Comparison of ENCODE assay signal across 10 cellular contexts in genomic region chr4:184310881-184311709, GRCh38.
DNase-seq lines count a peak whose midpoint lies in the region; ATAC-seq, FAIRE-seq and TF ChIP-seq lines count a peak whose summit lies in the region.
"Had no signal": no experiment of that assay in that cellular context is flagged by ENCODE, and none has a peak within 500 bp of the region (broad histone marks: within the 10 kb centered on the region; RNA-seq: fewer than 3 reads in every experiment).

No MANE protein-coding gene starts in this region.

- no peak for FAIRE-seq in pancreas (lab: Jason Lieb, UNC)

- intact Hi-C loops in heart left ventricle (cut with DNase I) = loop anchor here in 1 of 10 donors (1.0 kb wide), 1 partner anchor 227 kb away; no protein-coding TSS in a partner anchor
- intact Hi-C loops in pancreas (cut with DNase I) = no loop called here

- H3K27me3 ChIP-seq in Peyer's patch (no peaks in the 10 kb centered on the region), heart left ventricle (no peaks in the 10 kb centered on the region), pancreas (no peaks in the 10 kb centered on the region), MM.1S (replicated peaks; ENCODE audit: insufficient read depth, low read length) (no peaks in the 10 kb centered on the region)

- H3K79me2 ChIP-seq in MM.1S (ENCODE audit: low read length) = no peaks in the 10 kb centered on the region

- peak in 3 of 4 donors; percentile 47 to 54 (median 54) for ATAC-seq in heart left ventricle
- ATAC-seq in pancreas = peak; percentile 84 to 95 (median 91)
- ATAC-seq in HG03571 (IDR thresholded peaks at IDR 0.05; ENCODE audit: unreplicated experiment) = no peak

- 65 to 79% (median 70%) methylated on average over 14 of the region's 14 CpGs for WGBS in heart left ventricle, 4 donors
- WGBS in pancreas, 2 donors = 47 to 48% methylated on average over 14 of the region's 14 CpGs

- H3K9me2 ChIP-seq in MM.1S (replicated peaks; ENCODE audit: insufficient read depth, low read length) = no peaks in the 10 kb centered on the region

- H3K27ac ChIP-seq in Peyer's patch (peak overlapping the region in 3 of 4 donors; percentile 38 to 81 (median 61)), heart left ventricle (no peak overlapping the region), pancreas (peak overlapping the region in 2 of 4 donors; percentile 34 to 63), coronary artery (no peak overlapping the region), MM.1S (ENCODE audit: low read length) (no peak overlapping the region)

- peak; percentile 63 for DNase-seq in GM12865 (ENCODE audit: low read depth)
- peak in 2 of 3 donors; percentile 73 to 90 for DNase-seq in Peyer's patch
- peak; percentile 37 to 64 (median 52) for DNase-seq in heart left ventricle
- DNase-seq in pancreas = peak; percentile 61 to 85 (median 76)
- no peak for DNase-seq in coronary artery (ENCODE audit: low spot score)
- no peak for DNase-seq in MM.1S
- DNase-seq in DMS79 treated with DMSO at 0.1 percent for 48 hours (lab: John Stamatoyannopoulos, UW) = no peak
- DNase-seq: effector CD8-positive, alpha-beta T cell; NCI-H345 had no signal

- H2AFZ ChIP-seq in MM.1S (ENCODE audit: low read length) = no peak overlapping the region

- no peaks in the 10 kb centered on the region for H4K20me1 ChIP-seq in MM.1S (ENCODE audit: insufficient read depth, low read length)

- TF ChIP-seq CTCF in GM12865 (IDR thresholded peaks at IDR 0.05; ENCODE audit: insufficient read depth, low read depth, low read length, missing control alignments) (no peak), Peyer's patch (IDR thresholded peaks at IDR 0.05) (peak in 2 of 6 experiments; percentile 10 to 12), heart left ventricle (IDR thresholded peaks at IDR 0.05) (no peak), pancreas (IDR thresholded peaks at IDR 0.05) (no peak), coronary artery (IDR thresholded peaks at IDR 0.05) (no peak), MM.1S (IDR thresholded peaks at IDR 0.05; ENCODE audit: low read length) (no peak)

- no peak overlapping the region for H3K4me2 ChIP-seq in MM.1S (ENCODE audit: low read depth, low read length)

- peak overlapping the region; percentile 91 for H3K4me3 ChIP-seq in GM12865 (ENCODE audit: low read depth, low read length)
- no peak overlapping the region for H3K4me3 ChIP-seq in Peyer's patch
- no peak overlapping the region for H3K4me3 ChIP-seq in heart left ventricle
- H3K4me3 ChIP-seq in pancreas = no peak overlapping the region
- H3K4me3 ChIP-seq in coronary artery = no peak overlapping the region
- H3K4me3 ChIP-seq in MM.1S (ENCODE audit: low read length) = no peak overlapping the region

- H3F3A ChIP-seq in MM.1S (ENCODE audit: insufficient read depth, low read length) = no peaks in the 10 kb centered on the region

- H3K4me1 ChIP-seq in Peyer's patch (peaks cover 0 to 9% (median 8%) of the 10 kb centered on the region in 4 donors), heart left ventricle (peaks cover 0 to 26% (median 2%) of the 10 kb centered on the region in 12 donors), pancreas (peaks cover 6 to 9% (median 8%) of the 10 kb centered on the region in 3 donors), MM.1S (ENCODE audit: low read length) (0 out of 2 replicates have a peak, but pooled peaks cover 8% of the 10 kb centered on the region)

- H3K9me3 ChIP-seq in Peyer's patch (no peaks in the 10 kb centered on the region), heart left ventricle (no peaks in the 10 kb centered on the region), pancreas (no peaks in the 10 kb centered on the region), MM.1S (replicated peaks; ENCODE audit: insufficient read depth, low read length) (no peaks in the 10 kb centered on the region)

- no peaks in the 10 kb centered on the region for H3K36me3 ChIP-seq in Peyer's patch
- H3K36me3 ChIP-seq in heart left ventricle = no peaks in the 10 kb centered on the region
- no peaks in the 10 kb centered on the region for H3K36me3 ChIP-seq in pancreas
- H3K36me3 ChIP-seq in MM.1S (replicated peaks; ENCODE audit: insufficient read depth, low read length) = no peaks in the 10 kb centered on the region

- H3K9ac ChIP-seq in MM.1S (ENCODE audit: low read length) = no peak overlapping the region

- TF ChIP-seq POLR2A in Peyer's patch (IDR thresholded peaks at IDR 0.05) (peak in 1 of 2 donors; percentile 15), heart left ventricle (IDR thresholded peaks at IDR 0.05) (no peak)

Comparison
In these comparisons a context has a peak if more than half of its experiments do, and no peak if none do; other contexts are left out.
1. DNase-seq: peak in GM12865 (single experiment), Peyer's patch (2 of 3), heart left ventricle (5 of 5) and pancreas (6 of 6); none in coronary artery (single experiment), MM.1S (single experiment) and DMS79 treated with DMSO at 0.1 percent for 48 hours (single experiment).
2. H3K27ac ChIP-seq: peak in Peyer's patch (3 of 4); none in heart left ventricle (0 of 12), coronary artery (0 of 2) and MM.1S (single experiment).